Comparison of ENCODE assay signal across 8 cellular contexts in the genomic region with DNA sequence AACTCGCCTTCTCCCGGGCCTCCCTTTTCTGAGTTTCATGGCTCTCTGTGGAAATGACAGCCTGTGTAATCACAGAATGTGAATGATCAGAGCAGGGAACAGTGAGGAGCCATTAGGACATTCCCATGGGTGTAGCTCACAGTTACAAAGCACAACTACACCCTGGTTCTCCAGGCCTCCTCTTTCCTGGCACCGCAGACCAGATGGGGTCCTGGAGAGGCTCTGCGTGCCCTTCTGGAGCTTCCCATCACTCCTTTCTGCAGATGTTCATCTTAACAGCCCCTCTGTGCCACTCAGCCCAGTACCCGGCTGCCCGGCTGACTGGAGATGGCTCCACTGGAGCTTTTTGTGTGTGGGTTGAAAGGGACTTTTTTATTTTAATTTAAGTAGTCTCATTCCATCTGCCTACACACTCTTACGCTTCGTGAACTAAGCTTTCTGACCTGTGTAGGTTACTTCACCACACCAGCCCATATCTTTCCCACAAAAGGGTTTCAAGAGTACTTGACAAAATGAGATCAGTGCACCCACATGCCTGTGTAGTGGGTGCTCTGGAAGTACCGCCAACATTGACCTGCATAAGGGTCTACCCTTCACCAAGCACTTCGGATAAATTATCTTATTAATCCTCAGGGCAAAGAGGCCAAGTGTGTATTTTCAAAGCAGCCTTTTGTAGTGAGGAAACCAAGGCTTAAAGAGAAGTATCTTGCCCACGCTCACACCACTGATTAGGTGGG. TPM values are rescaled to one million over a fixed set of nuclear protein-coding genes. Genes with fewer than 3 reads are reported as not detected.
DNase-seq lines count a peak whose midpoint lies in the region; ATAC-seq and TF ChIP-seq lines count a peak whose summit lies in the region.

No MANE protein-coding gene starts in this region.

- no peak overlapping the region for H3K4me3 ChIP-seq in gastroesophageal sphincter

- intact Hi-C loops in activated CD4-positive, alpha-beta T cell treated with anti-CD3 and anti-CD28 coated beads, Interleukin-2, amount 10 ng/mL, durations not matched to agents 24 days and 14 days (cut with micrococcal nuclease), result loop anchor here (1.0 to 2.0 kb wide), 3 partner anchors 11 to 62 kb away; a partner anchor contains a TSS

- peaks cover 39% of the 10 kb centered on the region for H3K36me3 Mint-ChIP-seq in activated CD4-positive, alpha-beta T cell treated with anti-CD3 and anti-CD28 coated beads, Interleukin-2, amount 10 ng/mL, durations not matched to agents 24 days and 14 days (ENCODE audit: low read depth)

- POLR2A ChIA-PET in HEK293T (lab: Yijun Ruan, JAX), result interaction anchor here (0.7 to 1.7 kb wide), 6 partner anchors 10 to 174 kb away, joined by 3 to 8 read pairs (median 3); a partner anchor contains a TSS

- no peaks in the 10 kb centered on the region for H3K27me3 ChIP-seq in gastroesophageal sphincter

- peak overlapping the region; percentile 100 for H3K27ac Mint-ChIP-seq in activated CD4-positive, alpha-beta T cell treated with anti-CD3 and anti-CD28 coated beads, Interleukin-2, amount 10 ng/mL, durations not matched to agents 24 days and 14 days

- H3K9me3 Mint-ChIP-seq in activated CD4-positive, alpha-beta T cell treated with anti-CD3 and anti-CD28 coated beads, Interleukin-2, amount 10 ng/mL, durations not matched to agents 24 days and 14 days, result no peaks in the 10 kb centered on the region

- no peak for TF ChIP-seq CTCF in gastroesophageal sphincter (IDR thresholded peaks at IDR 0.05)

- no peak for TF ChIP-seq EP300 in gastroesophageal sphincter (IDR thresholded peaks at IDR 0.05)

- CTCF ChIA-PET in HEK293T (lab: Yijun Ruan, JAX), result interaction anchor here (0.7 to 2.5 kb wide), 5 partner anchors 12 to 166 kb away, joined by 3 to 12 read pairs (median 3); no protein-coding TSS in a partner anchor

- H3K4me1 ChIP-seq in gastroesophageal sphincter, result peaks cover 5 to 68% (median 18%) of the 10 kb centered on the region in 3 donors

- H3K4me3 Mint-ChIP-seq in activated CD4-positive, alpha-beta T cell treated with anti-CD3 and anti-CD28 coated beads, Interleukin-2, amount 10 ng/mL, durations not matched to agents 24 days and 14 days, result peak overlapping the region; percentile 85

- ATAC-seq in GM19025 (IDR thresholded peaks at IDR 0.05; ENCODE audit: low read depth, unreplicated experiment), result peak; percentile 69
- ATAC-seq in HG02973 (IDR thresholded peaks at IDR 0.05; ENCODE audit: unreplicated experiment), result peak; percentile 43
- ATAC-seq in gastroesophageal sphincter, result peak; percentile 55

- WGBS in gastroesophageal sphincter (ENCODE audit: low coverage in 1 of 2), 2 donors, result 57 to 75% methylated on average over 5 to 9 of the region's 11 CpGs

- H3K36me3 ChIP-seq in gastroesophageal sphincter, result peaks cover 0 to 14% of the 10 kb centered on the region in 2 donors

- DNase-seq in activated CD4-positive, alpha-beta T cell treated with anti-CD3 and anti-CD28 coated beads, Interleukin-2, amount 10 ng/mL, durations not matched to agents 24 days and 14 days, result peak; percentile 72
- peak; percentile 64 to 76 for DNase-seq in stimulated activated CD4-positive, alpha-beta T cell treated with anti-CD3 and anti-CD28 coated beads, Interleukin-2, amount 100 ng/mL, for 24 hours
- DNase-seq in NCI-H2196 (lab: John Stamatoyannopoulos, UW; ENCODE audit: unreplicated experiment), result no peak
- no peak for DNase-seq in cortex of kidney (lab: John Stamatoyannopoulos, UW)
- no peak for DNase-seq in HEK293T (ENCODE audit: extremely low spot score)

- TF ChIP-seq POLR2A in gastroesophageal sphincter (IDR thresholded peaks at IDR 0.05), result no peak

- peaks cover 64% of the 10 kb centered on the region for H3K4me1 Mint-ChIP-seq in activated CD4-positive, alpha-beta T cell treated with anti-CD3 and anti-CD28 coated beads, Interleukin-2, amount 10 ng/mL, durations not matched to agents 24 days and 14 days

- no peaks in the 10 kb centered on the region for H3K27me3 Mint-ChIP-seq in activated CD4-positive, alpha-beta T cell treated with anti-CD3 and anti-CD28 coated beads, Interleukin-2, amount 10 ng/mL, durations not matched to agents 24 days and 14 days

- peak overlapping the region; percentile 60 to 87 (median 79) for H3K27ac ChIP-seq in gastroesophageal sphincter

- no peaks in the 10 kb centered on the region for H3K9me3 ChIP-seq in gastroesophageal sphincter

TF ChIP-seq in HEK293T, 16 proteins besides CTCF, POLR2A, EP300 and RAD21:
- no peak for TF ChIP-seq CTBP1 (IDR thresholded peaks at IDR 0.05; ENCODE audit: borderline replicate concordance)

RNA-seq across cellular contexts. Expression of a gene that starts 29.8 kb away (rescaled TPM):
- 209 and 218 TPM in 2 replicates for total RNA-seq in activated CD4-positive, alpha-beta T cell treated with anti-CD3 and anti-CD28 coated beads, Interleukin-2, amount 10 ng/mL, durations not matched to agents 24 days and 14 days
- 100 to 1,000 TPM in 1 of 4 donors, 10 to 100 TPM in 3; 39.7 to 101 (median 58.8) TPM for total RNA-seq in gastroesophageal sphincter

RNA-seq across cellular contexts. Expression of a gene that starts 52.2 kb away (rescaled TPM):
- 5.3 and 5.7 TPM in 2 replicates for total RNA-seq in activated CD4-positive, alpha-beta T cell treated with anti-CD3 and anti-CD28 coated beads, Interleukin-2, amount 10 ng/mL, durations not matched to agents 24 days and 14 days
- not detected for total RNA-seq in gastroesophageal sphincter

Comparison
In these comparisons a context has a peak if more than half of its experiments do, and no peak if none do; other contexts are left out.
1. DNase-seq: peak in activated CD4-positive, alpha-beta T cell treated with anti-CD3 and anti-CD28 coated beads, Interleukin-2, amount 10 ng/mL, durations not matched to agents 24 days and 14 days (single experiment) and stimulated activated CD4-positive, alpha-beta T cell treated with anti-CD3 and anti-CD28 coated beads, Interleukin-2, amount 100 ng/mL, for 24 hours (2 of 2); none in NCI-H2196 (single experiment), cortex of kidney (single experiment) and HEK293T (single experiment).
2. Peak in every context shown above with its lines, with median percentiles within 50 percentile points of each other: ATAC-seq.